Comparison of ENCODE assay signal across 9 cellular contexts in the genomic region with DNA sequence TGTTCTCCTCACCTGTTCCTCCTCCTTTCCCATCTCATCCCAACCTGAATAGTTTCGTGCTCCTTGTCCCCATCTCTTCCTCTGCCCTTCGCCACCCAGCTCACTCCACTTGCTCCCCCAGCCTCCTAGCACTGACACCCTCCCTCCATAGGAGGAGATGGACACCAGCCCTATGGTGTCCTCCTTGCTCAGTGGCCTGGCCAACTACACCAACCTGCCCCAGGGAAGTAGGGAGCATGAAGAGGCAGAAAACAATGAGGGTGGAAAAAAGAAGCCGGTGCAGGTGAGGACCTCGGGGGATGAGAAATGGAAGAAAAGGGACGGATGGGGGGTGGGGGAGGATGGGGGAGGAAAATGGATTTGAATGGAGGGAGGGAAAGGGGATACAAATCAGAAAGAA. TPM values are rescaled to one million over a fixed set of nuclear protein-coding genes. Genes with fewer than 3 reads are reported as not detected.
"Had no signal": no experiment of that assay in that cellular context is flagged by ENCODE, and none has a peak within 500 bp of the region (broad histone marks: within the 10 kb centered on the region; RNA-seq: fewer than 3 reads in every experiment).

No MANE protein-coding gene starts in this region.

- H3K4me3 ChIP-seq: GM23248 had no signal

- H3K9ac ChIP-seq: GM23248 had no signal

- FAIRE-seq: H54, HepG2 had no signal

- DNase-seq: GM23248, GOT3, H9, HCEC 1CT, KBM-7 had no signal

- H3K27ac ChIP-seq: GM23248 had no signal

- ATAC-seq: HepG2 had no signal

- H2AFZ ChIP-seq: GM23248 had no signal

RNA-seq across cellular contexts. Expression of gene SLC12A5, which starts 6.2 kb away (rescaled TPM):
- total RNA-seq: GM23248, HT-29 had no signal

RNA-seq across cellular contexts. Expression of gene MMP9, which starts 26.5 kb away (rescaled TPM):
- total RNA-seq: GM23248, HepG2, HT-29 had no signal
- polyA plus RNA-seq: HepG2, IgD-negative memory B cell had no signal
